In the genomic region with DNA sequence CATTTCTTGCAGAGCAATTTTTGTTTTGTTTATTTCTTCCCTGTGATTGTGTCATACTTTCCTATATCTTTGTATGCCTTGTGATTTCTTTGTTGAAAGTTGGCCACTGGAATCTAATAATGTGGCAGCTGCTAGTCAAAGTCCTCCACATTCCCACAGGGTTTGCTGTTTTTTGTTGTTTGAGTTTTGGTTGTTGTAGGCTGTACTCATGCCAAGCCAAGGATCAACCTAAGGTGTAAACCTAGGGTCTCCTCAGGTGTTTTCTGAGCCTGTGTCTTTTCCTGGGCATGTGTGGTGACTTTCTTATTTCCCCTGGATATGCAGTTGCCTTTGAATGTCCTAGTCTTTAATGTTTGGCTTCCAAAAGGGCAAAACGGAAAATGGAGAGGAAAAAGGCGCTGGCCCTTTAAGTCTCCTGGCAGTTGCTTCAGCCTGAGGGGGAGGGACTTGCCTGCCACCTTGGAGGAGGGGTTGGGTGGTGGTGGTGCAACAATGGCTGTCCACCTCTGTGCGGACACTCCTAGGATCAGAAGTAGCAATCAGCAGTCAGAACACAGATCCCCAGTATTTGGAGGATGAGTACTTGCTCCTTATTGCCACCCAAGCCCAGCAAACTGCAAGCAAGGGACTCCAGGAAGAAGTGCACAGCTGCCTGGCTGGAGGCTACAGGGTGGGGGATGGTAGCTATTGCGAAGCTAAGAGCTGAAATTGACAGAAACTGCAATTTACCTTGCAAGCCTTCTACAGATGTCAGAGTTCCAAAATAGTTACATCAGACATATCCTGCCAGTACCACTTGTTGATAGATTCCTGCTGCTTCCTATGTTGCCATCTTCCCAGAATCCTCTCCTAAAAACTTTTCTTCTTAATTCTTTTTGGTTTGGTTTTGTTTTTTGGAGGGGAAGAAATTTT, we compare ENCODE assay signal across 1 cellular context.
A peak's percentile ranks its signal among the peaks of the same experiment; 100 is the strongest.
TF ChIP-seq lines count a peak whose summit lies in the region.

No MANE protein-coding gene starts in this region.

TF ChIP-seq in HEK293, 187 proteins besides CTCF, POLR2A, EP300 and RAD21 (continues in another document):
- TF ChIP-seq, protein P1, sequence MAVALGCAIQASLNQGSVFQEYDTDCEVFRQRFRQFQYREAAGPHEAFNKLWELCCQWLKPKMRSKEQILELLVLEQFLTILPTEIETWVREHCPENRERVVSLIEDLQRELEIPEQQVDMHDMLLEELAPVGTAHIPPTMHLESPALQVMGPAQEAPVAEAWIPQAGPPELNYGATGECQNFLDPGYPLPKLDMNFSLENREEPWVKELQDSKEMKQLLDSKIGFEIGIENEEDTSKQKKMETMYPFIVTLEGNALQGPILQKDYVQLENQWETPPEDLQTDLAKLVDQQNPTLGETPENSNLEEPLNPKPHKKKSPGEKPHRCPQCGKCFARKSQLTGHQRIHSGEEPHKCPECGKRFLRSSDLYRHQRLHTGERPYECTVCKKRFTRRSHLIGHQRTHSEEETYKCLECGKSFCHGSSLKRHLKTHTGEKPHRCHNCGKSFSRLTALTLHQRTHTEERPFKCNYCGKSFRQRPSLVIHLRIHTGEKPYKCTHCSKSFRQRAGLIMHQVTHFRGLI (tag by site-specific recombination; IDR thresholded peaks at IDR 0.05) = 0 out of 2 replicates have a peak, but pooled peaks have one; percentile 35
- TF ChIP-seq, protein P2, sequence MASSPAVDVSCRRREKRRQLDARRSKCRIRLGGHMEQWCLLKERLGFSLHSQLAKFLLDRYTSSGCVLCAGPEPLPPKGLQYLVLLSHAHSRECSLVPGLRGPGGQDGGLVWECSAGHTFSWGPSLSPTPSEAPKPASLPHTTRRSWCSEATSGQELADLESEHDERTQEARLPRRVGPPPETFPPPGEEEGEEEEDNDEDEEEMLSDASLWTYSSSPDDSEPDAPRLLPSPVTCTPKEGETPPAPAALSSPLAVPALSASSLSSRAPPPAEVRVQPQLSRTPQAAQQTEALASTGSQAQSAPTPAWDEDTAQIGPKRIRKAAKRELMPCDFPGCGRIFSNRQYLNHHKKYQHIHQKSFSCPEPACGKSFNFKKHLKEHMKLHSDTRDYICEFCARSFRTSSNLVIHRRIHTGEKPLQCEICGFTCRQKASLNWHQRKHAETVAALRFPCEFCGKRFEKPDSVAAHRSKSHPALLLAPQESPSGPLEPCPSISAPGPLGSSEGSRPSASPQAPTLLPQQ (tag by site-specific recombination; IDR thresholded peaks at IDR 0.05) = peak; percentile 65; the same call in 1 of the 2 replicates
- TF ChIP-seq ZNF514 (tag by site-specific recombination; IDR thresholded peaks at IDR 0.05) (no peak), FEZF1 (tag by site-specific recombination; IDR thresholded peaks at IDR 0.05) (peak; percentile 48), SP3 (tag by site-specific recombination; IDR thresholded peaks at IDR 0.05) (peak; percentile 77), ZNF341 (tag by site-specific recombination; IDR thresholded peaks at IDR 0.05; ENCODE audit: low read depth) (no peak), OSR2 (tag by site-specific recombination; IDR thresholded peaks at IDR 0.05) (peak; percentile 34; the same call in 1 of the 2 replicates), KLF8 (tag by site-specific recombination; IDR thresholded peaks at IDR 0.05) (peak; percentile 57; the same call in 1 of the 2 replicates), ZNF629 (tag by site-specific recombination; IDR thresholded peaks at IDR 0.05) (0 out of 2 replicates have a peak, but pooled peaks have one; percentile 30), ZNF660 (tag by site-specific recombination; IDR thresholded peaks at IDR 0.05) (peak; percentile 64; the same call in 1 of the 2 replicates), ZXDB (tag by site-specific recombination; IDR thresholded peaks at IDR 0.05) (peak; percentile 68), ZNF624 (tag by site-specific recombination; IDR thresholded peaks at IDR 0.05) (no peak), KLF9 (tag by site-specific recombination; IDR thresholded peaks at IDR 0.05; ENCODE audit: low read depth) (0 out of 2 replicates have a peak, but pooled peaks have one; percentile 38), ZNF561 (tag by site-specific recombination; IDR thresholded peaks at IDR 0.05; ENCODE audit: borderline replicate concordance) (0 out of 2 replicates have a peak, but pooled peaks have one; percentile 69), ZNF521 (tag by site-specific recombination; IDR thresholded peaks at IDR 0.05) (no peak), ZBTB8A (tag by site-specific recombination; IDR thresholded peaks at IDR 0.05) (0 out of 2 replicates have a peak, but pooled peaks have one; percentile 16)
- TF ChIP-seq, protein P3, sequence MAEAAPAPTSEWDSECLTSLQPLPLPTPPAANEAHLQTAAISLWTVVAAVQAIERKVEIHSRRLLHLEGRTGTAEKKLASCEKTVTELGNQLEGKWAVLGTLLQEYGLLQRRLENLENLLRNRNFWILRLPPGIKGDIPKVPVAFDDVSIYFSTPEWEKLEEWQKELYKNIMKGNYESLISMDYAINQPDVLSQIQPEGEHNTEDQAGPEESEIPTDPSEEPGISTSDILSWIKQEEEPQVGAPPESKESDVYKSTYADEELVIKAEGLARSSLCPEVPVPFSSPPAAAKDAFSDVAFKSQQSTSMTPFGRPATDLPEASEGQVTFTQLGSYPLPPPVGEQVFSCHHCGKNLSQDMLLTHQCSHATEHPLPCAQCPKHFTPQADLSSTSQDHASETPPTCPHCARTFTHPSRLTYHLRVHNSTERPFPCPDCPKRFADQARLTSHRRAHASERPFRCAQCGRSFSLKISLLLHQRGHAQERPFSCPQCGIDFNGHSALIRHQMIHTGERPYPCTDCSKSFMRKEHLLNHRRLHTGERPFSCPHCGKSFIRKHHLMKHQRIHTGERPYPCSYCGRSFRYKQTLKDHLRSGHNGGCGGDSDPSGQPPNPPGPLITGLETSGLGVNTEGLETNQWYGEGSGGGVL (tag by site-specific recombination; IDR thresholded peaks at IDR 0.05) = peak; percentile 68
- TF ChIP-seq, protein P4, sequence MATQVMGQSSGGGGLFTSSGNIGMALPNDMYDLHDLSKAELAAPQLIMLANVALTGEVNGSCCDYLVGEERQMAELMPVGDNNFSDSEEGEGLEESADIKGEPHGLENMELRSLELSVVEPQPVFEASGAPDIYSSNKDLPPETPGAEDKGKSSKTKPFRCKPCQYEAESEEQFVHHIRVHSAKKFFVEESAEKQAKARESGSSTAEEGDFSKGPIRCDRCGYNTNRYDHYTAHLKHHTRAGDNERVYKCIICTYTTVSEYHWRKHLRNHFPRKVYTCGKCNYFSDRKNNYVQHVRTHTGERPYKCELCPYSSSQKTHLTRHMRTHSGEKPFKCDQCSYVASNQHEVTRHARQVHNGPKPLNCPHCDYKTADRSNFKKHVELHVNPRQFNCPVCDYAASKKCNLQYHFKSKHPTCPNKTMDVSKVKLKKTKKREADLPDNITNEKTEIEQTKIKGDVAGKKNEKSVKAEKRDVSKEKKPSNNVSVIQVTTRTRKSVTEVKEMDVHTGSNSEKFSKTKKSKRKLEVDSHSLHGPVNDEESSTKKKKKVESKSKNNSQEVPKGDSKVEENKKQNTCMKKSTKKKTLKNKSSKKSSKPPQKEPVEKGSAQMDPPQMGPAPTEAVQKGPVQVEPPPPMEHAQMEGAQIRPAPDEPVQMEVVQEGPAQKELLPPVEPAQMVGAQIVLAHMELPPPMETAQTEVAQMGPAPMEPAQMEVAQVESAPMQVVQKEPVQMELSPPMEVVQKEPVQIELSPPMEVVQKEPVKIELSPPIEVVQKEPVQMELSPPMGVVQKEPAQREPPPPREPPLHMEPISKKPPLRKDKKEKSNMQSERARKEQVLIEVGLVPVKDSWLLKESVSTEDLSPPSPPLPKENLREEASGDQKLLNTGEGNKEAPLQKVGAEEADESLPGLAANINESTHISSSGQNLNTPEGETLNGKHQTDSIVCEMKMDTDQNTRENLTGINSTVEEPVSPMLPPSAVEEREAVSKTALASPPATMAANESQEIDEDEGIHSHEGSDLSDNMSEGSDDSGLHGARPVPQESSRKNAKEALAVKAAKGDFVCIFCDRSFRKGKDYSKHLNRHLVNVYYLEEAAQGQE (tag by site-specific recombination; IDR thresholded peaks at IDR 0.05) = peak; percentile 67
- TF ChIP-seq, protein P5, sequence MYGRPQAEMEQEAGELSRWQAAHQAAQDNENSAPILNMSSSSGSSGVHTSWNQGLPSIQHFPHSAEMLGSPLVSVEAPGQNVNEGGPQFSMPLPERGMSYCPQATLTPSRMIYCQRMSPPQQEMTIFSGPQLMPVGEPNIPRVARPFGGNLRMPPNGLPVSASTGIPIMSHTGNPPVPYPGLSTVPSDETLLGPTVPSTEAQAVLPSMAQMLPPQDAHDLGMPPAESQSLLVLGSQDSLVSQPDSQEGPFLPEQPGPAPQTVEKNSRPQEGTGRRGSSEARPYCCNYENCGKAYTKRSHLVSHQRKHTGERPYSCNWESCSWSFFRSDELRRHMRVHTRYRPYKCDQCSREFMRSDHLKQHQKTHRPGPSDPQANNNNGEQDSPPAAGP (tag by site-specific recombination; IDR thresholded peaks at IDR 0.05) = no peak
- TF ChIP-seq, protein P6, sequence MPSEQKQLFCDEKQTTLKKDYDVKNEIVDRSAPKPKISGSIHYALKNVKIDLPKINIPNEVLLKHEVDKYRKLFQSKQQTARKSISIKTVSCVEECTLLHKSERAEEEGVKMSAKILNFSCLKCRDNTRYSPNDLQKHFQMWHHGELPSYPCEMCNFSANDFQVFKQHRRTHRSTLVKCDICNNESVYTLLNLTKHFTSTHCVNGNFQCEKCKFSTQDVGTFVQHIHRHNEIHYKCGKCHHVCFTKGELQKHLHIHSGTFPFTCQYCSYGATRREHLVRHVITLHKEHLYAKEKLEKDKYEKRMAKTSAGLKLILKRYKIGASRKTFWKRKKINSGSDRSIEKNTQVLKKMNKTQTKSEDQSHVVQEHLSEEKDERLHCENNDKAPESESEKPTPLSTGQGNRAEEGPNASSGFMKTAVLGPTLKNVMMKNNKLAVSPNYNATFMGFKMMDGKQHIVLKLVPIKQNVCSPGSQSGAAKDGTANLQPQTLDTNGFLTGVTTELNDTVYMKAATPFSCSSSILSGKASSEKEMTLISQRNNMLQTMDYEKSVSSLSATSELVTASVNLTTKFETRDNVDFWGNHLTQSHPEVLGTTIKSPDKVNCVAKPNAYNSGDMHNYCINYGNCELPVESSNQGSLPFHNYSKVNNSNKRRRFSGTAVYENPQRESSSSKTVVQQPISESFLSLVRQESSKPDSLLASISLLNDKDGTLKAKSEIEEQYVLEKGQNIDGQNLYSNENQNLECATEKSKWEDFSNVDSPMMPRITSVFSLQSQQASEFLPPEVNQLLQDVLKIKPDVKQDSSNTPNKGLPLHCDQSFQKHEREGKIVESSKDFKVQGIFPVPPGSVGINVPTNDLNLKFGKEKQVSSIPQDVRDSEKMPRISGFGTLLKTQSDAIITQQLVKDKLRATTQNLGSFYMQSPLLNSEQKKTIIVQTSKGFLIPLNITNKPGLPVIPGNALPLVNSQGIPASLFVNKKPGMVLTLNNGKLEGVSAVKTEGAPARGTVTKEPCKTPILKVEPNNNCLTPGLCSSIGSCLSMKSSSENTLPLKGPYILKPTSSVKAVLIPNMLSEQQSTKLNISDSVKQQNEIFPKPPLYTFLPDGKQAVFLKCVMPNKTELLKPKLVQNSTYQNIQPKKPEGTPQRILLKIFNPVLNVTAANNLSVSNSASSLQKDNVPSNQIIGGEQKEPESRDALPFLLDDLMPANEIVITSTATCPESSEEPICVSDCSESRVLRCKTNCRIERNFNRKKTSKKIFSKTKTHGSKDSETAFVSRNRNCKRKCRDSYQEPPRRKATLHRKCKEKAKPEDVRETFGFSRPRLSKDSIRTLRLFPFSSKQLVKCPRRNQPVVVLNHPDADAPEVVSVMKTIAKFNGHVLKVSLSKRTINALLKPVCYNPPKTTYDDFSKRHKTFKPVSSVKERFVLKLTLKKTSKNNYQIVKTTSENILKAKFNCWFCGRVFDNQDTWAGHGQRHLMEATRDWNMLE (tag by site-specific recombination; conservative IDR thresholded peaks at IDR 0.05; ENCODE audit: low read depth) = peak; percentile 61
- TF ChIP-seq, protein P7, sequence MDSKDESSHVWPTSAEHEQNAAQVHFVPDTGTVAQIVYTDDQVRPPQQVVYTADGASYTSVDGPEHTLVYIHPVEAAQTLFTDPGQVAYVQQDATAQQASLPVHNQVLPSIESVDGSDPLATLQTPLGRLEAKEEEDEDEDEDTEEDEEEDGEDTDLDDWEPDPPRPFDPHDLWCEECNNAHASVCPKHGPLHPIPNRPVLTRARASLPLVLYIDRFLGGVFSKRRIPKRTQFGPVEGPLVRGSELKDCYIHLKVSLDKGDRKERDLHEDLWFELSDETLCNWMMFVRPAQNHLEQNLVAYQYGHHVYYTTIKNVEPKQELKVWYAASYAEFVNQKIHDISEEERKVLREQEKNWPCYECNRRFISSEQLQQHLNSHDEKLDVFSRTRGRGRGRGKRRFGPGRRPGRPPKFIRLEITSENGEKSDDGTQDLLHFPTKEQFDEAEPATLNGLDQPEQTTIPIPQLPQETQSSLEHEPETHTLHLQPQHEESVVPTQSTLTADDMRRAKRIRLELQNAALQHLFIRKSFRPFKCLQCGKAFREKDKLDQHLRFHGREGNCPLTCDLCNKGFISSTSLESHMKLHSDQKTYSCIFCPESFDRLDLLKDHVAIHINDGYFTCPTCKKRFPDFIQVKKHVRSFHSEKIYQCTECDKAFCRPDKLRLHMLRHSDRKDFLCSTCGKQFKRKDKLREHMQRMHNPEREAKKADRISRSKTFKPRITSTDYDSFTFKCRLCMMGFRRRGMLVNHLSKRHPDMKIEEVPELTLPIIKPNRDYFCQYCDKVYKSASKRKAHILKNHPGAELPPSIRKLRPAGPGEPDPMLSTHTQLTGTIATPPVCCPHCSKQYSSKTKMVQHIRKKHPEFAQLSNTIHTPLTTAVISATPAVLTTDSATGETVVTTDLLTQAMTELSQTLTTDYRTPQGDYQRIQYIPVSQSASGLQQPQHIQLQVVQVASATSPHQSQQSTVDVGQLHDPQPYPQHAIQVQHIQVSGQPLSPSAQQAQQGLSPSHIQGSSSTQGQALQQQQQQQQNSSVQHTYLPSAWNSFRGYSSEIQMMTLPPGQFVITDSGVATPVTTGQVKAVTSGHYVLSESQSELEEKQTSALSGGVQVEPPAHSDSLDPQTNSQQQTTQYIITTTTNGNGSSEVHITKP (tag by site-specific recombination; IDR thresholded peaks at IDR 0.05) = peak; percentile 91
- TF ChIP-seq, protein P8, sequence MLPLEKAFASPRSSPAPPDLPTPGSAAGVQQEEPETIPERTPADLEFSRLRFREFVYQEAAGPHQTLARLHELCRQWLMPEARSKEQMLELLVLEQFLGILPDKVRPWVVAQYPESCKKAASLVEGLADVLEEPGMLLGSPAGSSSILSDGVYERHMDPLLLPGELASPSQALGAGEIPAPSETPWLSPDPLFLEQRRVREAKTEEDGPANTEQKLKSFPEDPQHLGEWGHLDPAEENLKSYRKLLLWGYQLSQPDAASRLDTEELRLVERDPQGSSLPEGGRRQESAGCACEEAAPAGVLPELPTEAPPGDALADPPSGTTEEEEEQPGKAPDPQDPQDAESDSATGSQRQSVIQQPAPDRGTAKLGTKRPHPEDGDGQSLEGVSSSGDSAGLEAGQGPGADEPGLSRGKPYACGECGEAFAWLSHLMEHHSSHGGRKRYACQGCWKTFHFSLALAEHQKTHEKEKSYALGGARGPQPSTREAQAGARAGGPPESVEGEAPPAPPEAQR (tag by site-specific recombination; IDR thresholded peaks at IDR 0.05) = 0 out of 2 replicates have a peak, but pooled peaks have one; percentile 45
